Comparison of ENCODE assay signal across 1 cellular context in the genomic region with DNA sequence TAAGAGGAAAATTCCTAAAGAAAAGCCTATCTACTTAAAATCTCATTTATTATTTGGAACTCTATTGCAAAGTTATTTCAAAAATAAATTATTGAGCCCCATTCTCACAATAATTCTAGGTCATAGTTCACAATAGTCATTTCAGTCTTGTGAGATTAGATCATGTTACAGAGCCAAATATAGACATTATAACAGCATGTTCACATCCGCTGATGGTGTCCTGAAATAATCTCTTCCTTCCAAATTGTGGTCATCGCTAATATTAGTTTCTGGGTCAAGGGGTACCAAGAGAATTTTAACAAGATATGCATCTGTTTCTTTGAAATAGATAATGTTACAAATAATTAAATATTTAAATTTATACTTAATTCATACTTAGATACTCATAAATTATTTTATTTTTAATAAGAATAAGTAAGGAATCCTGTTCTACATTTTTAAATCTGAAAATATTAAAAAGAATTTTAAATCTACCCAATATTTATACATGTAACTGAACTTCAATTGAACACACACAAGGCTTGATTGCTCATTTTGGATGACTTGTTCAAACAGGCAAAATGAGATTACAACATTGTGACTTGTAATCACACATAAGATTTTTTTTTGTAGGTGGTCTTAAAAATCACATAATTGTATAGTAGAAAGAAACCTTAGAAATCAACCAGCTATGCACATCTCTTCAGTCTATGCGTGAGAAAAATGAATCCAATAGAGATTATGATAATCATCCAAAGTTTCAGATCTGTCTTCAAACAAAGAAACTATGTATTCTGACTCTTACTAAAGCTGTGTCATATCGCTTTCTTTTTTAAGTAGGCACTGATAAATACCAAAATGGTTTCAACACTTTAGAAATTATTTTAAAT.
TF ChIP-seq lines count a peak whose summit lies in the region.

No MANE protein-coding gene starts in this region.

TF ChIP-seq in GM12878, 131 proteins besides CTCF, POLR2A, EP300 and RAD21 (continued from another document):
- TF ChIP-seq, protein P1, sequence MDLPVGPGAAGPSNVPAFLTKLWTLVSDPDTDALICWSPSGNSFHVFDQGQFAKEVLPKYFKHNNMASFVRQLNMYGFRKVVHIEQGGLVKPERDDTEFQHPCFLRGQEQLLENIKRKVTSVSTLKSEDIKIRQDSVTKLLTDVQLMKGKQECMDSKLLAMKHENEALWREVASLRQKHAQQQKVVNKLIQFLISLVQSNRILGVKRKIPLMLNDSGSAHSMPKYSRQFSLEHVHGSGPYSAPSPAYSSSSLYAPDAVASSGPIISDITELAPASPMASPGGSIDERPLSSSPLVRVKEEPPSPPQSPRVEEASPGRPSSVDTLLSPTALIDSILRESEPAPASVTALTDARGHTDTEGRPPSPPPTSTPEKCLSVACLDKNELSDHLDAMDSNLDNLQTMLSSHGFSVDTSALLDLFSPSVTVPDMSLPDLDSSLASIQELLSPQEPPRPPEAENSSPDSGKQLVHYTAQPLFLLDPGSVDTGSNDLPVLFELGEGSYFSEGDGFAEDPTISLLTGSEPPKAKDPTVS (IDR thresholded peaks at IDR 0.05; ENCODE audit: low read depth, low read length), result no peak
- no peak for TF ChIP-seq FOS (IDR thresholded peaks at IDR 0.05; ENCODE audit: borderline replicate concordance, extremely low read depth, insufficient read length)
- TF ChIP-seq SRF (IDR thresholded peaks at IDR 0.05; ENCODE audit: low read depth in 2 of 2, low read length in 2 of 2), result peak in 1 of 2 experiments; percentile 45; a peak in 1 of 4 replicates
- peak; percentile 43; the same call in 1 of the 2 replicates for TF ChIP-seq EED (IDR thresholded peaks at IDR 0.05; ENCODE audit: low read depth)
- TF ChIP-seq CBFB (IDR thresholded peaks at IDR 0.05; ENCODE audit: low read depth), result peak; percentile 38; the same call in 1 of the 2 replicates
- 0 out of 2 replicates have a peak, but pooled peaks have one; percentile 9 for TF ChIP-seq MEF2A (IDR thresholded peaks at IDR 0.05; ENCODE audit: insufficient read depth, low read depth, low read length)
- peak; percentile 92; the same call in 1 of the 2 replicates for TF ChIP-seq NFIC (IDR thresholded peaks at IDR 0.05; ENCODE audit: low read depth, low read length)
- no peak for TF ChIP-seq ZSCAN29 (IDR thresholded peaks at IDR 0.05)
- TF ChIP-seq RUNX3 (IDR thresholded peaks at IDR 0.05; ENCODE audit: low read length), result peak; percentile 78; the same call in 1 of the 2 replicates
- peak; percentile 40; the same call in 1 of the 2 replicates for TF ChIP-seq GABPA (IDR thresholded peaks at IDR 0.05; ENCODE audit: low read depth)
